ENCODE assay signal across 1 cellular context in genomic region chr21:37338671-37339526, GRCh38.
TF ChIP-seq lines count a peak whose summit lies in the region.

No MANE protein-coding gene starts in this region.

TF ChIP-seq in HepG2, 621 proteins besides CTCF, POLR2A, EP300 and RAD21 (continued from another document and continues in another):
- TF ChIP-seq, protein P1, sequence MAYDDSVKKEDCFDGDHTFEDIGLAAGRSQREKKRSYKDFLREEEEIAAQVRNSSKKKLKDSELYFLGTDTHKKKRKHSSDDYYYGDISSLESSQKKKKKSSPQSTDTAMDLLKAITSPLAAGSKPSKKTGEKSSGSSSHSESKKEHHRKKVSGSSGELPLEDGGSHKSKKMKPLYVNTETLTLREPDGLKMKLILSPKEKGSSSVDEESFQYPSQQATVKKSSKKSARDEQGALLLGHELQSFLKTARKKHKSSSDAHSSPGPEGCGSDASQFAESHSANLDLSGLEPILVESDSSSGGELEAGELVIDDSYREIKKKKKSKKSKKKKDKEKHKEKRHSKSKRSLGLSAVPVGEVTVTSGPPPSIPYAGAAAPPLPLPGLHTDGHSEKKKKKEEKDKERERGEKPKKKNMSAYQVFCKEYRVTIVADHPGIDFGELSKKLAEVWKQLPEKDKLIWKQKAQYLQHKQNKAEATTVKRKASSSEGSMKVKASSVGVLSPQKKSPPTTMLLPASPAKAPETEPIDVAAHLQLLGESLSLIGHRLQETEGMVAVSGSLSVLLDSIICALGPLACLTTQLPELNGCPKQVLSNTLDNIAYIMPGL (CRISPR knock-in tag; IDR thresholded peaks at IDR 0.05; ENCODE audit: borderline replicate concordance in 1 of 2, low read depth in 1 of 2): no peak
- TF ChIP-seq SIN3A (IDR thresholded peaks at IDR 0.05; ENCODE audit: borderline replicate concordance, low read depth, low read length): peak; percentile 90
- no peak for TF ChIP-seq SP5 (CRISPR knock-in tag; IDR thresholded peaks at IDR 0.05; ENCODE audit: borderline replicate concordance, low read depth)
- peak; percentile 47; the same call in 1 of the 2 replicates for TF ChIP-seq SOX5 (CRISPR knock-in tag; IDR thresholded peaks at IDR 0.05; ENCODE audit: borderline replicate concordance)
- TF ChIP-seq SNRNP70 (IDR thresholded peaks at IDR 0.05; ENCODE audit: low read depth, low read length): no peak
- TF ChIP-seq TMF1 (CRISPR knock-in tag; IDR thresholded peaks at IDR 0.05; ENCODE audit: low read depth): no peak
- TF ChIP-seq BCL6 (CRISPR knock-in tag; IDR thresholded peaks at IDR 0.05): peak; percentile 45; the same call in 1 of the 2 replicates
- no peak for TF ChIP-seq ZNF263 (CRISPR knock-in tag; IDR thresholded peaks at IDR 0.05)
- TF ChIP-seq RXRB (CRISPR knock-in tag; IDR thresholded peaks at IDR 0.05; ENCODE audit: borderline replicate concordance): peak; percentile 85; the same call in 1 of the 2 replicates
- TF ChIP-seq RCOR2 (CRISPR knock-in tag; IDR thresholded peaks at IDR 0.05): no peak
- TF ChIP-seq, protein P2, sequence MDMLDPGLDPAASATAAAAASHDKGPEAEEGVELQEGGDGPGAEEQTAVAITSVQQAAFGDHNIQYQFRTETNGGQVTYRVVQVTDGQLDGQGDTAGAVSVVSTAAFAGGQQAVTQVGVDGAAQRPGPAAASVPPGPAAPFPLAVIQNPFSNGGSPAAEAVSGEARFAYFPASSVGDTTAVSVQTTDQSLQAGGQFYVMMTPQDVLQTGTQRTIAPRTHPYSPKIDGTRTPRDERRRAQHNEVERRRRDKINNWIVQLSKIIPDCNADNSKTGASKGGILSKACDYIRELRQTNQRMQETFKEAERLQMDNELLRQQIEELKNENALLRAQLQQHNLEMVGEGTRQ (IDR thresholded peaks at IDR 0.05; ENCODE audit: low read depth, low read length): peak; percentile 76
- TF ChIP-seq, protein P2 (CRISPR knock-in tag; IDR thresholded peaks at IDR 0.05; ENCODE audit: borderline replicate concordance): no peak; the same call in 1 of the 2 replicates
- 0 out of 2 replicates have a peak, but pooled peaks have one; percentile 47 for TF ChIP-seq RNF2 (conservative IDR thresholded peaks at IDR 0.05; ENCODE audit: low read depth)
- TF ChIP-seq ASH2L (IDR thresholded peaks at IDR 0.05; ENCODE audit: insufficient read length, low read depth, low read length): peak; percentile 41
- TF ChIP-seq, protein P3, sequence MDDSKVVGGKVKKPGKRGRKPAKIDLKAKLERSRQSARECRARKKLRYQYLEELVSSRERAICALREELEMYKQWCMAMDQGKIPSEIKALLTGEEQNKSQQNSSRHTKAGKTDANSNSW (CRISPR knock-in tag; IDR thresholded peaks at IDR 0.05; ENCODE audit: borderline replicate concordance): no peak
- peak; percentile 98 for TF ChIP-seq SAP130 (CRISPR knock-in tag; IDR thresholded peaks at IDR 0.05; ENCODE audit: low read depth)
- TF ChIP-seq ZNF782 (CRISPR knock-in tag; IDR thresholded peaks at IDR 0.05; ENCODE audit: borderline replicate concordance): no peak
- TF ChIP-seq MED1 (CRISPR knock-in tag; IDR thresholded peaks at IDR 0.05): peak; percentile 54; the same call in 1 of the 2 replicates
- TF ChIP-seq SMAD3 (CRISPR knock-in tag; IDR thresholded peaks at IDR 0.05): 0 out of 2 replicates have a peak, but pooled peaks have one; percentile 27
- TF ChIP-seq JUN (CRISPR knock-in tag; IDR thresholded peaks at IDR 0.05): 0 out of 2 replicates have a peak, but pooled peaks have one; percentile 60
- TF ChIP-seq GATAD2A (CRISPR knock-in tag; IDR thresholded peaks at IDR 0.05): peak; percentile 69
- no peak for TF ChIP-seq YY1 (IDR thresholded peaks at IDR 0.05; ENCODE audit: insufficient read depth, insufficient replicate concordance, low read depth, low read length)
- TF ChIP-seq ARID3A (IDR thresholded peaks at IDR 0.05; ENCODE audit: low read depth, low read length): 0 out of 2 replicates have a peak, but pooled peaks have one; percentile 38
- TF ChIP-seq NR2F6 (IDR thresholded peaks at IDR 0.05): peak; percentile 53; the same call in 1 of the 2 replicates
- peak; percentile 59; the same call in 1 of the 2 replicates for TF ChIP-seq NR2F6 (CRISPR knock-in tag; IDR thresholded peaks at IDR 0.05)
- no peak for TF ChIP-seq KAT2B (IDR thresholded peaks at IDR 0.05; ENCODE audit: borderline replicate concordance, low read depth, low read length)
- peak; percentile 62; the same call in 1 of the 2 replicates for TF ChIP-seq MYC (CRISPR knock-in tag; IDR thresholded peaks at IDR 0.05; ENCODE audit: borderline replicate concordance)
- peak; percentile 78 for TF ChIP-seq FOXA3 (CRISPR knock-in tag; IDR thresholded peaks at IDR 0.05)
- 0 out of 2 replicates have a peak, but pooled peaks have one; percentile 23 for TF ChIP-seq PRDM10 (CRISPR knock-in tag; IDR thresholded peaks at IDR 0.05; ENCODE audit: low read depth)
- TF ChIP-seq, protein P4, sequence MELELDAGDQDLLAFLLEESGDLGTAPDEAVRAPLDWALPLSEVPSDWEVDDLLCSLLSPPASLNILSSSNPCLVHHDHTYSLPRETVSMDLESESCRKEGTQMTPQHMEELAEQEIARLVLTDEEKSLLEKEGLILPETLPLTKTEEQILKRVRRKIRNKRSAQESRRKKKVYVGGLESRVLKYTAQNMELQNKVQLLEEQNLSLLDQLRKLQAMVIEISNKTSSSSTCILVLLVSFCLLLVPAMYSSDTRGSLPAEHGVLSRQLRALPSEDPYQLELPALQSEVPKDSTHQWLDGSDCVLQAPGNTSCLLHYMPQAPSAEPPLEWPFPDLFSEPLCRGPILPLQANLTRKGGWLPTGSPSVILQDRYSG (CRISPR knock-in tag; IDR thresholded peaks at IDR 0.05): no peak
- 0 out of 2 replicates have a peak, but pooled peaks have one; percentile 34 for TF ChIP-seq ZNF605 (CRISPR knock-in tag; IDR thresholded peaks at IDR 0.05)
- TF ChIP-seq SP4 (CRISPR knock-in tag; IDR thresholded peaks at IDR 0.05): no peak
- 0 out of 2 replicates have a peak, but pooled peaks have one; percentile 33 for TF ChIP-seq JUNB (CRISPR knock-in tag; IDR thresholded peaks at IDR 0.05; ENCODE audit: borderline replicate concordance)
- no peak for TF ChIP-seq ZNF775 (CRISPR knock-in tag; IDR thresholded peaks at IDR 0.05; ENCODE audit: borderline replicate concordance)
- TF ChIP-seq PAF1 (CRISPR knock-in tag; IDR thresholded peaks at IDR 0.05): no peak
- peak; percentile 42 for TF ChIP-seq CREB1 (IDR thresholded peaks at IDR 0.05)
- no peak for TF ChIP-seq CREB1 (CRISPR knock-in tag; IDR thresholded peaks at IDR 0.05)
- TF ChIP-seq TBX2 (CRISPR knock-in tag; IDR thresholded peaks at IDR 0.05; ENCODE audit: borderline replicate concordance): 0 out of 2 replicates have a peak, but pooled peaks have one; percentile 20
- no peak for TF ChIP-seq MIXL1 (CRISPR knock-in tag; IDR thresholded peaks at IDR 0.05)
- peak; percentile 59; the same call in 1 of the 2 replicates for TF ChIP-seq HMG20A (CRISPR knock-in tag; IDR thresholded peaks at IDR 0.05; ENCODE audit: borderline replicate concordance)
- no peak for TF ChIP-seq ZNF280B (CRISPR knock-in tag; IDR thresholded peaks at IDR 0.05; ENCODE audit: borderline replicate concordance)
- TF ChIP-seq ZNF644 (CRISPR knock-in tag; IDR thresholded peaks at IDR 0.05; ENCODE audit: low read depth): peak; percentile 13; the same call in 1 of the 2 replicates
- no peak for TF ChIP-seq ZBTB42 (CRISPR knock-in tag; IDR thresholded peaks at IDR 0.05)
- TF ChIP-seq ZNF607 (CRISPR knock-in tag; IDR thresholded peaks at IDR 0.05; ENCODE audit: borderline replicate concordance): 0 out of 2 replicates have a peak, but pooled peaks have one; percentile 47
- peak; percentile 68 for TF ChIP-seq ZGPAT (CRISPR knock-in tag; IDR thresholded peaks at IDR 0.05)
- peak; percentile 34; the same call in 1 of the 2 replicates for TF ChIP-seq KAT8 (CRISPR knock-in tag; IDR thresholded peaks at IDR 0.05)
